ENCODE assay signal across 1 cellular context in the genomic region with DNA sequence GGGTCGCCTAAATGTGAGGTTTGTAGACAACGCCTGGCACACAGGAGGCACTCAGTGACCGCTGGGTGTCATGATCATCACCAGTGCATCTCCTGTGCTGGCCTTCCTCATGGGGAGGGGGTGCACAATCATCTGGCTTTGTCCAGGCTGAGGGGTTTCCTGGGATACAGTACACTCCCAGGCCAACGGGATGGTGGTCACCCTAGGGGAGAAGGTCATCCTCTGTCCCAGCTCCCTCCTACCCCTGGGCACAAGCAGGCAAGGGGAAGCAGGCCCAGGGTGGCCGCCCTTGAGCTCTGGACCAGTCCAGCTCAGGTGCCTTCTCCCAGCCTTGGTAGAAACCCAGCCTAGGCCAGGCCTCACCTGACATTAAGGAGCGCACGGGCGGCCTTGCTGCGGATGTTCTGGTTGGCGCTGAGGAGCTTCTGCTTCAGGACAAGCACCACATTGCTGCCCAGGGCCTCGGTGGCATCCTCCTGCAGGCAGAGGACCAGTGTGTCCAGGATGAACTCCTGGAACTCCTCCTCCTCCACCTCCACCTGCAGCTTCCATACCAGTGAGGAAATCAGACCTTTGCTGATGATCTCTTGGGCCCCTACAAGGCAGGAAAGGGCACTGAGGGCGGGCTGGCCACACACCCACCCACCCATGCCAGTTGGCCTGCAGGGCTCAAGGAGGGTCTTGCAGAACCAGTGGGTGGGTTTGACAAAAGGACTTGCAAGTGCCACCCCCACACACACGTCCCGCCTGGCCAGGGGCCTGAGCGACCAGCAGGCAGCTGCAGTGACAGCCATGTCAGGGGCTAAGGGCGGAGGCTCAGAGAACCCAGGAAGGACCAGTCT.
TF ChIP-seq lines count a peak whose summit lies in the region.

No MANE protein-coding gene starts in this region.

TF ChIP-seq in K562, 482 proteins besides CTCF, POLR2A, EP300 and RAD21 (continued from another document):
- no peak for TF ChIP-seq FOSL1 (tag; conservative IDR thresholded peaks at IDR 0.05)
